ENCODE assay signal across 1 cellular context in the genomic region with DNA sequence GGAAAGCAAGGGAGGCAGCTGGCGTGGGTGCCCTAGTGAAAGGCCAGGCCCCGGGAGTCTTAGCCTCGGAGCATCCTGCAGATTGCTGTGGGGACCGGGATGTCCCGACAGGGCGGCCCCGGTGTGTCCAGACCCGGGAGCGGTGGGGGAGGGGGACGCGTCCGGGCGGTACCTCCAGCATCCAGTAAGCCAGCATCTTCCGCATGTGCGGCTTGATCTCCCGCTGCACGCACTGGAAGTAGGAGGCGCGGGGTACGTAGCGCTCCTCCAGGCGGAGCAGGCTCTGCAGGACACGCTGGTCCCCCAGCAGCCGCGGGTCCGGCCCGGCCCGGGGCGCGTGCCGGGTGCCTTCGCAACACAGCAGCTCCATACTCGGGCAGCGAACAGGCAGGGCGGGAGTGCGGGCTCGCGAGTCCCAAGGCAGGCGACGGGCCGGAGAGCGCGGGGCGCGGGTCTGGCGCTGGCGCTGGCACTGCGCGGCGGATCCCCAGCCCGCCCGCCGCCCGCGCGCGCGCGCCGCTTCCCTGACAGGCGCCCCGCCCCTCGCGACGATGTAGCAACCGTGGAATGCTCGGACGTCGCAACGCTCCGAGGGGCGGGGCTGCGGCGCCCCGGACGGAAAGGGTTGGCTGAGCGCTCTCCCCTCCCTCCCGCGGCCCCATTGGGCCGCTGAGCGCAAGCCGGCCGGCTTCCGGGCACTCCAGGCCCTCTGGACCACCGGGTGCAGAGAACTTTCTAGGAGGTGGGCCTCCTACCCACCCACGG.
TF ChIP-seq lines count a peak whose summit lies in the region.

Gene CCND3, minus strand, starts transcription at position 529 of the 765 bp plus-strand sequence. Its CDS starts 159 bp downstream, at position 370.

TF ChIP-seq in K562, 482 proteins besides CTCF, POLR2A, EP300 and RAD21 (continued from another document and continues in another):
- TF ChIP-seq, protein P1, sequence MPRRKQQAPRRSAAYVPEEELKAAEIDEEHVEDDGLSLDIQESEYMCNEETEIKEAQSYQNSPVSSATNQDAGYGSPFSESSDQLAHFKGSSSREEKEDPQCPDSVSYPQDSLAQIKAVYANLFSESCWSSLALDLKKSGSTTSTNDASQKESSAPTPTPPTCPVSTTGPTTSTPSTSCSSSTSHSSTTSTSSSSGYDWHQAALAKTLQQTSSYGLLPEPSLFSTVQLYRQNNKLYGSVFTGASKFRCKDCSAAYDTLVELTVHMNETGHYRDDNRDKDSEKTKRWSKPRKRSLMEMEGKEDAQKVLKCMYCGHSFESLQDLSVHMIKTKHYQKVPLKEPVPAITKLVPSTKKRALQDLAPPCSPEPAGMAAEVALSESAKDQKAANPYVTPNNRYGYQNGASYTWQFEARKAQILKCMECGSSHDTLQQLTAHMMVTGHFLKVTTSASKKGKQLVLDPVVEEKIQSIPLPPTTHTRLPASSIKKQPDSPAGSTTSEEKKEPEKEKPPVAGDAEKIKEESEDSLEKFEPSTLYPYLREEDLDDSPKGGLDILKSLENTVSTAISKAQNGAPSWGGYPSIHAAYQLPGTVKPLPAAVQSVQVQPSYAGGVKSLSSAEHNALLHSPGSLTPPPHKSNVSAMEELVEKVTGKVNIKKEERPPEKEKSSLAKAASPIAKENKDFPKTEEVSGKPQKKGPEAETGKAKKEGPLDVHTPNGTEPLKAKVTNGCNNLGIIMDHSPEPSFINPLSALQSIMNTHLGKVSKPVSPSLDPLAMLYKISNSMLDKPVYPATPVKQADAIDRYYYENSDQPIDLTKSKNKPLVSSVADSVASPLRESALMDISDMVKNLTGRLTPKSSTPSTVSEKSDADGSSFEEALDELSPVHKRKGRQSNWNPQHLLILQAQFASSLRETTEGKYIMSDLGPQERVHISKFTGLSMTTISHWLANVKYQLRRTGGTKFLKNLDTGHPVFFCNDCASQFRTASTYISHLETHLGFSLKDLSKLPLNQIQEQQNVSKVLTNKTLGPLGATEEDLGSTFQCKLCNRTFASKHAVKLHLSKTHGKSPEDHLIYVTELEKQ (CRISPR knock-in tag; IDR thresholded peaks at IDR 0.05): no peak
- TF ChIP-seq, protein P2, sequence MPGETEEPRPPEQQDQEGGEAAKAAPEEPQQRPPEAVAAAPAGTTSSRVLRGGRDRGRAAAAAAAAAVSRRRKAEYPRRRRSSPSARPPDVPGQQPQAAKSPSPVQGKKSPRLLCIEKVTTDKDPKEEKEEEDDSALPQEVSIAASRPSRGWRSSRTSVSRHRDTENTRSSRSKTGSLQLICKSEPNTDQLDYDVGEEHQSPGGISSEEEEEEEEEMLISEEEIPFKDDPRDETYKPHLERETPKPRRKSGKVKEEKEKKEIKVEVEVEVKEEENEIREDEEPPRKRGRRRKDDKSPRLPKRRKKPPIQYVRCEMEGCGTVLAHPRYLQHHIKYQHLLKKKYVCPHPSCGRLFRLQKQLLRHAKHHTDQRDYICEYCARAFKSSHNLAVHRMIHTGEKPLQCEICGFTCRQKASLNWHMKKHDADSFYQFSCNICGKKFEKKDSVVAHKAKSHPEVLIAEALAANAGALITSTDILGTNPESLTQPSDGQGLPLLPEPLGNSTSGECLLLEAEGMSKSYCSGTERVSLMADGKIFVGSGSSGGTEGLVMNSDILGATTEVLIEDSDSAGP (CRISPR knock-in tag; IDR thresholded peaks at IDR 0.05): no peak
- peak; percentile 35; the same call in 1 of the 2 replicates for TF ChIP-seq STAG1 (CRISPR knock-in tag; IDR thresholded peaks at IDR 0.05; ENCODE audit: borderline replicate concordance)
- TF ChIP-seq PRMT5 (CRISPR knock-in tag; IDR thresholded peaks at IDR 0.05): 0 out of 2 replicates have a peak, but pooled peaks have one; percentile 53
- TF ChIP-seq ID3 (CRISPR knock-in tag; IDR thresholded peaks at IDR 0.05): no peak
- TF ChIP-seq ID3 (tag; IDR thresholded peaks at IDR 0.05): peak; percentile 67; the same call in 1 of the 2 replicates
- TF ChIP-seq, protein P3, sequence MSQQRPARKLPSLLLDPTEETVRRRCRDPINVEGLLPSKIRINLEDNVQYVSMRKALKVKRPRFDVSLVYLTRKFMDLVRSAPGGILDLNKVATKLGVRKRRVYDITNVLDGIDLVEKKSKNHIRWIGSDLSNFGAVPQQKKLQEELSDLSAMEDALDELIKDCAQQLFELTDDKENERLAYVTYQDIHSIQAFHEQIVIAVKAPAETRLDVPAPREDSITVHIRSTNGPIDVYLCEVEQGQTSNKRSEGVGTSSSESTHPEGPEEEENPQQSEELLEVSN (IDR thresholded peaks at IDR 0.05; ENCODE audit: borderline replicate concordance in 1 of 2, extremely low read depth in 1 of 2, insufficient read depth in 1 of 2, insufficient read length in 1 of 2, low read depth in 1 of 2, low read length in 1 of 2, poor library complexity in 1 of 2, severe bottlenecking in 1 of 2): peak; percentile 46 to 83
- no peak for TF ChIP-seq DNMT1 (IDR thresholded peaks at IDR 0.05)
- 0 out of 2 replicates have a peak, but pooled peaks have one; percentile 50 for TF ChIP-seq ZNF57 (CRISPR knock-in tag; IDR thresholded peaks at IDR 0.05)
- TF ChIP-seq, protein P4, sequence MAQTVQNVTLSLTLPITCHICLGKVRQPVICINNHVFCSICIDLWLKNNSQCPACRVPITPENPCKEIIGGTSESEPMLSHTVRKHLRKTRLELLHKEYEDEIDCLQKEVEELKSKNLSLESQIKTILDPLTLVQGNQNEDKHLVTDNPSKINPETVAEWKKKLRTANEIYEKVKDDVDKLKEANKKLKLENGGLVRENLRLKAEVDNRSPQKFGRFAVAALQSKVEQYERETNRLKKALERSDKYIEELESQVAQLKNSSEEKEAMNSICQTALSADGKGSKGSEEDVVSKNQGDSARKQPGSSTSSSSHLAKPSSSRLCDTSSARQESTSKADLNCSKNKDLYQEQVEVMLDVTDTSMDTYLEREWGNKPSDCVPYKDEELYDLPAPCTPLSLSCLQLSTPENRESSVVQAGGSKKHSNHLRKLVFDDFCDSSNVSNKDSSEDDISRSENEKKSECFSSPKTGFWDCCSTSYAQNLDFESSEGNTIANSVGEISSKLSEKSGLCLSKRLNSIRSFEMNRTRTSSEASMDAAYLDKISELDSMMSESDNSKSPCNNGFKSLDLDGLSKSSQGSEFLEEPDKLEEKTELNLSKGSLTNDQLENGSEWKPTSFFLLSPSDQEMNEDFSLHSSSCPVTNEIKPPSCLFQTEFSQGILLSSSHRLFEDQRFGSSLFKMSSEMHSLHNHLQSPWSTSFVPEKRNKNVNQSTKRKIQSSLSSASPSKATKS (CRISPR knock-in tag; IDR thresholded peaks at IDR 0.05): no peak
- TF ChIP-seq BHLHE40 (IDR thresholded peaks at IDR 0.05; ENCODE audit: low read length): peak; percentile 31; the same call in 1 of the 2 replicates
- 0 out of 2 replicates have a peak, but pooled peaks have one; percentile 10 for TF ChIP-seq XRCC5 (IDR thresholded peaks at IDR 0.05; ENCODE audit: low read depth, low read length)
- TF ChIP-seq JUNB (CRISPR knock-in tag; conservative IDR thresholded peaks at IDR 0.05): no peak
- peak; percentile 30 for TF ChIP-seq E2F8 (IDR thresholded peaks at IDR 0.05; ENCODE audit: low read depth, partially characterized antibody)
- TF ChIP-seq, protein P5, sequence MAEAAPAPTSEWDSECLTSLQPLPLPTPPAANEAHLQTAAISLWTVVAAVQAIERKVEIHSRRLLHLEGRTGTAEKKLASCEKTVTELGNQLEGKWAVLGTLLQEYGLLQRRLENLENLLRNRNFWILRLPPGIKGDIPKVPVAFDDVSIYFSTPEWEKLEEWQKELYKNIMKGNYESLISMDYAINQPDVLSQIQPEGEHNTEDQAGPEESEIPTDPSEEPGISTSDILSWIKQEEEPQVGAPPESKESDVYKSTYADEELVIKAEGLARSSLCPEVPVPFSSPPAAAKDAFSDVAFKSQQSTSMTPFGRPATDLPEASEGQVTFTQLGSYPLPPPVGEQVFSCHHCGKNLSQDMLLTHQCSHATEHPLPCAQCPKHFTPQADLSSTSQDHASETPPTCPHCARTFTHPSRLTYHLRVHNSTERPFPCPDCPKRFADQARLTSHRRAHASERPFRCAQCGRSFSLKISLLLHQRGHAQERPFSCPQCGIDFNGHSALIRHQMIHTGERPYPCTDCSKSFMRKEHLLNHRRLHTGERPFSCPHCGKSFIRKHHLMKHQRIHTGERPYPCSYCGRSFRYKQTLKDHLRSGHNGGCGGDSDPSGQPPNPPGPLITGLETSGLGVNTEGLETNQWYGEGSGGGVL (CRISPR knock-in tag; IDR thresholded peaks at IDR 0.05): no peak
- TF ChIP-seq BDP1 (IDR thresholded peaks at IDR 0.05; ENCODE audit: insufficient read depth, insufficient read length): no peak
- no peak for TF ChIP-seq ZNF583 (CRISPR knock-in tag; IDR thresholded peaks at IDR 0.05)
- TF ChIP-seq HMGXB4 (CRISPR knock-in tag; IDR thresholded peaks at IDR 0.05): no peak
- TF ChIP-seq RNF2 (IDR thresholded peaks at IDR 0.05): peak; percentile 12; the same call in 1 of the 2 replicates
- TF ChIP-seq POLR2AphosphoS5 (IDR thresholded peaks at IDR 0.05; ENCODE audit: control insufficient read depth, insufficient read depth, low read depth, low read length): peak; percentile 66
- 0 out of 4 replicates have a peak, but pooled peaks of 1 of the 2 experiments have one; percentile 43 for TF ChIP-seq ETV6 (IDR thresholded peaks at IDR 0.05; ENCODE audit: borderline replicate concordance in 1 of 2, low read depth in 2 of 2, low read length in 1 of 2)
- no peak for TF ChIP-seq ETV6 (CRISPR knock-in tag; IDR thresholded peaks at IDR 0.05; ENCODE audit: borderline replicate concordance)
- 0 out of 4 replicates have a peak, but pooled peaks of 1 of the 2 experiments have one; percentile 72 for TF ChIP-seq BCLAF1 (IDR thresholded peaks at IDR 0.05; ENCODE audit: borderline replicate concordance in 1 of 2, control insufficient read depth in 1 of 2, low read depth in 2 of 2, low read length in 1 of 2)
- TF ChIP-seq, protein P6, sequence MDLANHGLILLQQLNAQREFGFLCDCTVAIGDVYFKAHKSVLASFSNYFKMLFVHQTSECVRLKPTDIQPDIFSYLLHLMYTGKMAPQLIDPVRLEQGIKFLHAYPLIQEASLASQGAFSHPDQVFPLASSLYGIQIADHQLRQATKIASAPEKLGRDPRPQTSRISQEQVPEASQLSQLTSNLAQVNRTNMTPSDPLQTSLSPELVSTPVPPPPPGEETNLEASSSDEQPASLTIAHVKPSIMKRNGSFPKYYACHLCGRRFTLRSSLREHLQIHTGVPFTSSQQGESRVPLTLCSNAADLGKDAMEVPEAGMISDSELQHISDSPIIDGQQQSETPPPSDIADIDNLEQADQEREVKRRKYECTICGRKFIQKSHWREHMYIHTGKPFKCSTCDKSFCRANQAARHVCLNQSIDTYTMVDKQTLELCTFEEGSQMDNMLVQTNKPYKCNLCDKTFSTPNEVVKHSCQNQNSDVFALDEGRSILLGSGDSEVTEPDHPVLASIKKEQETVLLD (IDR thresholded peaks at IDR 0.05): no peak; the same call in 1 of the 2 replicates
- peak; percentile 91 for TF ChIP-seq RB1 (IDR thresholded peaks at IDR 0.05; ENCODE audit: low read depth)
- peak; percentile 90 to 91 for TF ChIP-seq MAZ (CRISPR knock-in tag; conservative IDR thresholded peaks at IDR 0.05 in 1 of 2, IDR thresholded peaks at IDR 0.05 in 1 of 2)
- TF ChIP-seq HNRNPK (IDR thresholded peaks at IDR 0.05; ENCODE audit: low read depth, low read length, poor library complexity, severe bottlenecking): peak; percentile 16
- TF ChIP-seq PTBP1 (IDR thresholded peaks at IDR 0.05; ENCODE audit: low read depth, low read length): no peak
- TF ChIP-seq NCOA6 (IDR thresholded peaks at IDR 0.05): no peak
- TF ChIP-seq TCF7L2 (IDR thresholded peaks at IDR 0.05; ENCODE audit: low read depth, low read length): no peak
- TF ChIP-seq WHSC1 (IDR thresholded peaks at IDR 0.05; ENCODE audit: low read length): no peak
